ENCODE assay signal across 20 cellular contexts in the genomic region with DNA sequence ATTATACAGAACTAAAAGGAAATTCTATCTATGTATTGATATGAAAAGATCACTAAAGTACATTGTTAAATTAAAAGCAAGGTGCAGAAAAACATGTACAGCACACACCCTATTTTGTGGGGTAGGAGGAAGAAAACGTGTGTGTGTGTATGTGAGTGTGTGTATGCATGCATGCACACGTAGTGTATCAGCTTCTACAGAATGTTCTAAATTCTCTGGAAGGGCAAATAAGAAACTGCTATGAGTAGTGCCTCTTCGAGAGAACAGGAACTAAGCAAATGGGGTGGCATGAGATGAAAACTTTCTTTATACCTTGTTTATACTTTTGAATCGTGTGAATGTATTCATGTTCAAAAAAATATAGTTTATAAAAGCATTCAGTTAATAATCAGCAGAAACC. TPM values are rescaled to one million over a fixed set of nuclear protein-coding genes. Genes with fewer than 3 reads are reported as not detected.
"Had no signal": no experiment of that assay in that cellular context is flagged by ENCODE, and none has a peak within 500 bp of the region (broad histone marks: within the 10 kb centered on the region; RNA-seq: fewer than 3 reads in every experiment).

No MANE protein-coding gene starts in this region.

- H3K27me3 ChIP-seq: MG63 had no signal

- H3K27ac ChIP-seq: RWPE1 had no signal

- H3K4me3 ChIP-seq: MG63 had no signal

- DNase-seq: IMR-90, KG1, MG63, NCI-H1092, NCI-H1105 treated with DMSO at 0.1 percent for 48 hours, NCI-H1417 treated with DMSO at 0.1 percent for 48 hours, NCI-H146, NCI-H1694 treated with DMSO at 0.1 percent for 48 hours, NCI-H1930, NCI-H2081, NCI-H2107, NCI-H2227 treated with DMSO at 0.1 percent for 48 hours, NCI-H524, NCI-H526 treated with DMSO at 0.1 percent for 48 hours, NCI-H748 treated with DMSO at 0.1 percent for 48 hours, PC-3 had no signal

- H3K9me3 ChIP-seq: MG63 had no signal

- ATAC-seq: HepG2, Panc1, PC-3, SK-N-SH treated with all-trans-retinoic acid at 6 μM for 48 hours had no signal

RNA-seq across cellular contexts. Expression of a gene that starts 58.9 kb away (rescaled TPM):
- total RNA-seq: IMR-90 had no signal
